8 cellular contexts compared by ENCODE assay signal in the genomic region with DNA sequence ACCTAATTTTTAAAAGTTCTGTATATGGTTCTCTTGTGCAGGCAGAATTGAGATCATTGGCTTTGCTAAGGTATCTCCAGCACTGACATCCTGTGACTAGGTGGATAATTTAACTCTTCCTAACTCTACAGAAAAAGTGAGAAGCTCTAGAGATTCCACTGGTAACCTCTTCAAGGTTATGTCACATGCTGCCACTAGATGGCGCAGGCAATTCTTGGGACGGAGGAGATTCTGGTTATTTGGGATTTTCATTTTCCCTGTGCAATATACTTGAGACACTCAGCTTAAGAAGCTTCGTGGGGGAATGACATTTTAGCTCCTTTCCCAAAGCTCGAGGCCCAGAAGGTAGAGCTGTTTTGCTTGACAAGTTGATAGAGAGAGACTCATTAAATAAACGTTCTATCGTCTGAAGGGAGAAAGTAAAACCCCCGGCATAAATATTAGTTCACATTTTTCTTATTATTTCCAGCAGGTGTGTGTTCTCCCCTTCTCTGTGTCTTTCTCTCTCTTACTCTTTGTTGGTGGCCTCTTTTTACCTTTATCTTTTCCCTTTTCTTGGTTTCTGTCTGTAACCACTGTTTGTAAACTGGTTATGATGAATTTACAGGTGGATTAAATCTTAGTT. TPM values are rescaled to one million over a fixed set of nuclear protein-coding genes. Genes with fewer than 3 reads are reported as not detected.
DNase-seq lines count a peak whose midpoint lies in the region; ATAC-seq and TF ChIP-seq lines count a peak whose summit lies in the region.

No MANE protein-coding gene starts in this region.

- POLR2A ChIA-PET in SK-N-SH (lab: Yijun Ruan, JAX), result no interaction called here

- no peaks in the 10 kb centered on the region for H3F3A ChIP-seq in SK-N-SH (replicated peaks; ENCODE audit: insufficient read depth)

- no peaks in the 10 kb centered on the region for H3K79me2 ChIP-seq in SK-N-SH (ENCODE audit: insufficient read depth)

- H3K4me3 ChIP-seq in LNCaP clone FGC (ENCODE audit: low read depth, low read length), result no peak overlapping the region
- H3K4me3 ChIP-seq in SK-N-SH (ENCODE audit: low read depth in 2 of 2, low read length in 1 of 2), result peak overlapping the region; percentile 14 to 21; a peak in 2 of 4 replicates
- H3K4me3 ChIP-seq in coronary artery, result peak overlapping the region; percentile 55
- H3K4me3 ChIP-seq in lung, result no peak overlapping the region

- H3K9ac ChIP-seq in SK-N-SH, result no peak overlapping the region

- no peaks in the 10 kb centered on the region for H4K20me1 ChIP-seq in SK-N-SH (ENCODE audit: insufficient read depth)

- H3K4me1 ChIP-seq in SK-N-SH (ENCODE audit: control insufficient read depth in 1 of 2, insufficient read depth in 2 of 2, low read depth in 1 of 2, low read length in 1 of 2) (no peaks in the 10 kb centered on the region), lung (ENCODE audit: control insufficient read depth in 2 of 2, insufficient read depth in 2 of 2, low read length in 2 of 2) (no peaks in the 10 kb centered on the region)

- H3K9me3 Mint-ChIP-seq in stimulated activated naive B cell treated with anti-CD40 and anti-IgM and Interleukin-4, amounts not matched to agents 10 μg/mL and 1 μg/mL and 100 μg/mL, for 72 hours, result peaks cover 7 to 14% of the 10 kb centered on the region in 2 donors

- no peaks in the 10 kb centered on the region for H3K27me3 ChIP-seq in SK-N-SH (ENCODE audit: insufficient read depth)
- H3K27me3 ChIP-seq in lung (ENCODE audit: control insufficient read depth, insufficient read depth), result no peaks in the 10 kb centered on the region

- no peaks in the 10 kb centered on the region for H3K9me3 ChIP-seq in SK-N-SH
- H3K9me3 ChIP-seq in lung (ENCODE audit: control insufficient read depth in 2 of 2, insufficient read depth in 1 of 2, low read length in 1 of 2), result peaks cover 0 to 13% of the 10 kb centered on the region in 2 donors

- peak; percentile 84 for ATAC-seq in lung (ENCODE audit: insufficient read depth, low FRiP score)
- peak; percentile 39 to 59 for ATAC-seq in stimulated activated naive B cell treated with anti-CD40 and anti-IgM and Interleukin-4, amounts not matched to agents 10 μg/mL and 1 μg/mL and 100 μg/mL, for 72 hours (replicated peaks)

- TF ChIP-seq RAD21 in SK-N-SH (IDR thresholded peaks at IDR 0.05; ENCODE audit: low read length), result peak; percentile 76

- H3K9me2 ChIP-seq in SK-N-SH, result no peaks in the 10 kb centered on the region

- no peak overlapping the region for H3K27ac Mint-ChIP-seq in stimulated activated naive B cell treated with anti-CD40 and anti-IgM and Interleukin-4, amounts not matched to agents 10 μg/mL and 1 μg/mL and 100 μg/mL, for 72 hours

- TF ChIP-seq EP300 in SK-N-SH (IDR thresholded peaks at IDR 0.05; ENCODE audit: borderline replicate concordance in 1 of 2, low read depth in 1 of 2, low read length in 1 of 2), result no peak

- H3K27ac ChIP-seq in SK-N-SH (ENCODE audit: low read depth in 2 of 2, low read length in 1 of 2), result no peak overlapping the region
- no peak overlapping the region for H3K27ac ChIP-seq in coronary artery
- H3K27ac ChIP-seq in lung (ENCODE audit: low read depth in 1 of 2, low read length in 1 of 2), result no peak overlapping the region

- peaks cover 2 to 3% of the 10 kb centered on the region in 2 donors for H3K36me3 Mint-ChIP-seq in stimulated activated naive B cell treated with anti-CD40 and anti-IgM and Interleukin-4, amounts not matched to agents 10 μg/mL and 1 μg/mL and 100 μg/mL, for 72 hours

- H2AFZ ChIP-seq in SK-N-SH (ENCODE audit: low read depth), result no peak overlapping the region

- peaks cover 0 to 8% of the 10 kb centered on the region in 2 donors for H3K4me1 Mint-ChIP-seq in stimulated activated naive B cell treated with anti-CD40 and anti-IgM and Interleukin-4, amounts not matched to agents 10 μg/mL and 1 μg/mL and 100 μg/mL, for 72 hours

- H3K27me3 Mint-ChIP-seq in stimulated activated naive B cell treated with anti-CD40 and anti-IgM and Interleukin-4, amounts not matched to agents 10 μg/mL and 1 μg/mL and 100 μg/mL, for 72 hours, result peaks cover 33 to 42% of the 10 kb centered on the region in 2 donors

- peak overlapping the region; percentile 60 to 76 for H3K4me3 Mint-ChIP-seq in stimulated activated naive B cell treated with anti-CD40 and anti-IgM and Interleukin-4, amounts not matched to agents 10 μg/mL and 1 μg/mL and 100 μg/mL, for 72 hours

- WGBS in SK-N-SH (ENCODE audit: low lambda C conversion rate), result 36% methylated on average over 7 of the region's 7 CpGs
- 14 to 28% methylated on average over 7 of the region's 7 CpGs for WGBS in lung, 2 donors

- CTCF ChIA-PET in SK-N-SH (lab: Yijun Ruan, JAX), result interaction anchor here (0.5 to 3.2 kb wide), 55 partner anchors 8 to 1172 kb away, joined by 3 to 22 read pairs (median 4); partner anchors contain the start of genes CPS1 and LANCL1

- H3K4me2 ChIP-seq in SK-N-SH, result no peak overlapping the region

- TF ChIP-seq CTCF in LNCaP clone FGC (IDR thresholded peaks at IDR 0.05; ENCODE audit: control insufficient read depth, extremely low read depth, insufficient read depth) (peak; percentile 77), SK-N-SH (IDR thresholded peaks at IDR 0.05) (peak; percentile 90), coronary artery (IDR thresholded peaks at IDR 0.05) (peak; percentile 51), lung (IDR thresholded peaks at IDR 0.05; ENCODE audit: control extremely low read depth, extremely low read depth) (peak; percentile 37)

- DNase-seq in activated T-cell treated with anti-CD3 and anti-CD28 coated beads for 1 hour (ENCODE audit: low read depth) (peak; percentile 4), H4 (ENCODE audit: low spot score) (peak; percentile 14), LNCaP clone FGC (ENCODE audit: low read depth) (peak; percentile 7), SK-N-SH (peak; percentile 53), coronary artery (ENCODE audit: low spot score) (no peak), lung (ENCODE audit: low spot score) (peak; percentile 44)
- DNase-seq in activated T-cell treated with anti-CD3 and anti-CD28 coated beads, Interleukin-2, amount 50 U/mL, for 1 hour, result no peak
- no peak for DNase-seq in stimulated activated naive B cell treated with anti-CD40 and anti-IgM and Interleukin-4, amounts not matched to agents 10 μg/mL and 1 μg/mL and 100 μg/mL, for 72 hours

- H3K36me3 ChIP-seq in SK-N-SH (replicated peaks in 1 of 2; ENCODE audit: control insufficient read depth in 1 of 2, insufficient read depth in 2 of 2, low read length in 1 of 2) (no peaks in the 10 kb centered on the region), lung (ENCODE audit: control insufficient read depth in 2 of 2, insufficient read depth in 2 of 2, low read length in 2 of 2) (no peaks in the 10 kb centered on the region)

TF ChIP-seq in SK-N-SH, 30 proteins besides CTCF, POLR2A, EP300 and RAD21:
- TF ChIP-seq MXI1 (IDR thresholded peaks at IDR 0.05; ENCODE audit: low read depth, low read length) (no peak), SMC3 (IDR thresholded peaks at IDR 0.05; ENCODE audit: low read depth, low read length) (peak; percentile 51; the same call in 1 of the 2 replicates), REST (IDR thresholded peaks at IDR 0.05; ENCODE audit: low read depth, low read length) (no peak)
- TF ChIP-seq, protein P1, sequence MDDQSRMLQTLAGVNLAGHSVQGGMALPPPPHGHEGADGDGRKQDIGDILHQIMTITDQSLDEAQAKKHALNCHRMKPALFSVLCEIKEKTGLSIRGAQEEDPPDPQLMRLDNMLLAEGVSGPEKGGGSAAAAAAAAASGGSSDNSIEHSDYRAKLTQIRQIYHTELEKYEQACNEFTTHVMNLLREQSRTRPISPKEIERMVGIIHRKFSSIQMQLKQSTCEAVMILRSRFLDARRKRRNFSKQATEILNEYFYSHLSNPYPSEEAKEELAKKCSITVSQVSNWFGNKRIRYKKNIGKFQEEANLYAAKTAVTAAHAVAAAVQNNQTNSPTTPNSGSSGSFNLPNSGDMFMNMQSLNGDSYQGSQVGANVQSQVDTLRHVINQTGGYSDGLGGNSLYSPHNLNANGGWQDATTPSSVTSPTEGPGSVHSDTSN (IDR thresholded peaks at IDR 0.05), result no peak

RNA-seq across cellular contexts. Expression of gene LANCL1, which starts 26.6 kb away (rescaled TPM):
- total RNA-seq in H4 (2014; rRNA removed; shearing (Covaris generic)), result 42.6 and 46.5 TPM in 2 replicates
- polyA plus RNA-seq in SK-N-SH (2012; rRNA removed) (34.3 and 52.6 TPM in 2 replicates), lung (10 to 100 TPM in 1 of 2 donors, 1 to 10 TPM in 1; 6.8 to 11.2 TPM)
- polyA plus RNA-seq in SK-N-SH (2012; cell fraction: cytosol; rRNA removed), result 42.4 and 45.2 TPM in 2 replicates
- polyA plus RNA-seq in SK-N-SH (2012; cell fraction: nucleus; rRNA removed), result 40.6 and 62.3 TPM in 2 replicates
- total RNA-seq in lung, result 10 to 100 TPM; 27.8 to 53.9 TPM

RNA-seq across cellular contexts. Expression of gene CPS1, which starts 53.3 kb away (rescaled TPM):
- 19.3 and 30.4 TPM in 2 replicates for total RNA-seq in H4 (2014; rRNA removed; shearing (Covaris generic))
- 9.2 and 13.5 TPM in 2 replicates for polyA plus RNA-seq in SK-N-SH (2012; rRNA removed)
- polyA plus RNA-seq in SK-N-SH (2012; cell fraction: cytosol; rRNA removed), result 8.2 and 10.2 TPM in 2 replicates
- 6.4 and 18.9 TPM in 2 replicates for polyA plus RNA-seq in SK-N-SH (2012; cell fraction: nucleus; rRNA removed)
- total RNA-seq in lung, result 1 to 10 TPM; 3.1 to 5.0 TPM
- polyA plus RNA-seq in lung, result under 1 TPM; 0.35 to 0.57 TPM

Comparison
In these comparisons a context has a peak if more than half of its experiments do, and no peak if none do; other contexts are left out.
1. DNase-seq: peak in activated T-cell treated with anti-CD3 and anti-CD28 coated beads for 1 hour (single experiment), H4 (single experiment), LNCaP clone FGC (single experiment), SK-N-SH (single experiment) and lung (single experiment); none in activated T-cell treated with anti-CD3 and anti-CD28 coated beads, Interleukin-2, amount 50 U/mL, for 1 hour (single experiment), coronary artery (single experiment) and stimulated activated naive B cell treated with anti-CD40 and anti-IgM and Interleukin-4, amounts not matched to agents 10 μg/mL and 1 μg/mL and 100 μg/mL, for 72 hours (single experiment).
2. H3K4me3 ChIP-seq: peak in SK-N-SH (2 of 2) and coronary artery (single experiment); none in LNCaP clone FGC (single experiment) and lung (single experiment).
3. CTCF ChIP-seq: peak in every context shown above with its lines; median percentile 90 in SK-N-SH; 77 in LNCaP clone FGC; 51 in coronary artery; 37 in lung.